Comparison of ENCODE assay signal across 24 cellular contexts in genomic region chr3:102360211-102360610, GRCh38.
"Had no signal": no experiment of that assay in that cellular context is flagged by ENCODE, and none has a peak within 500 bp of the region (broad histone marks: within the 10 kb centered on the region; RNA-seq: fewer than 3 reads in every experiment).

No MANE protein-coding gene starts in this region.

- H3K27ac ChIP-seq: epithelial cell of prostate, esophagus squamous epithelium, parathyroid adenoma, psoas muscle, sigmoid colon had no signal

- H3K27me3 ChIP-seq: esophagus squamous epithelium, sigmoid colon had no signal

- H3K4me1 ChIP-seq: esophagus squamous epithelium, parathyroid adenoma, psoas muscle, sigmoid colon had no signal

- H3K36me3 ChIP-seq: esophagus squamous epithelium, sigmoid colon had no signal

- DNase-seq: activated CD4-positive, alpha-beta T cell treated with anti-CD3 and anti-CD28 coated beads for 36 hours; activated CD4-positive, CD25-positive, alpha-beta regulatory T cell; activated CD8-positive, alpha-beta memory T cell treated with anti-CD3 and anti-CD28 coated beads, Interleukin-2, amount 10 ng/mL, durations not matched to agents 7 days and 5 days; activated CD8-positive, alpha-beta T cell treated with anti-CD3 and anti-CD28 coated beads, Interleukin-2, amount 10 ng/mL, durations not matched to agents 7 days and 5 days; activated naive CD8-positive, alpha-beta T cell treated with anti-CD3 and anti-CD28 coated beads, Interleukin-2, amount 50 U/mL, for 24 hours; activated T-cell treated with anti-CD3 and anti-CD28 coated beads, Interleukin-2, amount 50 U/mL, for 48 hours; amygdala; dermis blood vessel endothelial cell; effector CD8-positive, alpha-beta T cell; esophagus squamous epithelium; foreskin melanocyte; left cardiac atrium; mammary epithelial cell; naive B cell; occipital lobe; psoas muscle; sigmoid colon; small intestine; stimulated activated CD4-positive, alpha-beta T cell treated with anti-CD3 and anti-CD28 coated beads, Interleukin-4, amount 100 ng/mL, for 24 hours; substantia nigra; T-helper 2 cell had no signal

- H3K9me3 ChIP-seq: esophagus squamous epithelium had no signal

- ATAC-seq: activated CD4-positive, alpha-beta T cell treated with anti-CD3 and anti-CD28 coated beads for 36 hours; activated CD8-positive, alpha-beta memory T cell treated with anti-CD3 and anti-CD28 coated beads, Interleukin-2, amount 10 ng/mL, durations not matched to agents 7 days and 5 days; activated CD8-positive, alpha-beta T cell treated with anti-CD3 and anti-CD28 coated beads, Interleukin-2, amount 10 ng/mL, durations not matched to agents 7 days and 5 days; activated naive CD8-positive, alpha-beta T cell treated with anti-CD3 and anti-CD28 coated beads, Interleukin-2, amount 50 U/mL, for 24 hours; left cardiac atrium; psoas muscle; stimulated activated effector memory CD8-positive, alpha-beta T cell treated with anti-CD3 and anti-CD28 coated beads, Interleukin-12 subunit alpha, Interleukin-12 subunit beta, amount 100 ng/mL, for 72 hours had no signal

- H3K4me3 ChIP-seq: esophagus squamous epithelium, psoas muscle, sigmoid colon had no signal
